ENCODE assay signal across 8 cellular contexts in genomic region chr10:17001961-17002749, GRCh38.
DNase-seq lines count a peak whose midpoint lies in the region; ATAC-seq and TF ChIP-seq lines count a peak whose summit lies in the region.

No MANE protein-coding gene starts in this region.

- H3K4me3 Mint-ChIP-seq in chondrocyte (ENCODE audit: unreplicated experiment) (no peak overlapping the region), neural crest cell (no peak overlapping the region)

- no peaks in the 10 kb centered on the region for H3K36me3 ChIP-seq in KMS-11 (ENCODE audit: insufficient read depth)

- peak overlapping the region; percentile 89 for H3K27ac ChIP-seq in KMS-11

- no peaks in the 10 kb centered on the region for H3K27me3 ChIP-seq in KMS-11 (ENCODE audit: insufficient read depth, low read depth)

- peaks cover 39% of the 10 kb centered on the region for H3K4me1 ChIP-seq in KMS-11 (ENCODE audit: low read depth, poor library complexity, severe bottlenecking)

- H3K27ac Mint-ChIP-seq in chondrocyte (ENCODE audit: unreplicated experiment) (peak overlapping the region; percentile 99), neural crest cell (ENCODE audit: unreplicated experiment) (peak overlapping the region; percentile 65)

- H3K4me3 ChIP-seq in AG04449 (ENCODE audit: low read depth, low read length): no peak overlapping the region
- H3K4me3 ChIP-seq in KMS-11 (IDR thresholded peaks at IDR 0.05; ENCODE audit: insufficient read depth, low read depth, low read length): no peak overlapping the region

- H3K9me3 Mint-ChIP-seq in chondrocyte (ENCODE audit: low read depth) (peaks cover 7% of the 10 kb centered on the region), neural crest cell (no peaks in the 10 kb centered on the region)

- H3K27me3 Mint-ChIP-seq in chondrocyte (ENCODE audit: low read depth): no peaks in the 10 kb centered on the region
- no peaks in the 10 kb centered on the region for H3K27me3 Mint-ChIP-seq in neural crest cell (ENCODE audit: low read depth)

- ATAC-seq in GM19351 (IDR thresholded peaks at IDR 0.05; ENCODE audit: unreplicated experiment): peak; percentile 49

- H3K36me3 Mint-ChIP-seq in chondrocyte (ENCODE audit: low read depth): no peaks in the 10 kb centered on the region
- H3K36me3 Mint-ChIP-seq in neural crest cell (ENCODE audit: low read depth): no peaks in the 10 kb centered on the region

- H3K79me2 ChIP-seq in KMS-11 (ENCODE audit: insufficient read depth, low read depth): no peaks in the 10 kb centered on the region

- H3K4me1 Mint-ChIP-seq in chondrocyte (ENCODE audit: low read depth) (peaks cover 85% of the 10 kb centered on the region), neural crest cell (peaks cover 69% of the 10 kb centered on the region)

- H3K9ac ChIP-seq in KMS-11: peak overlapping the region; percentile 54

- peak overlapping the region; percentile 18; the same call in 1 of the 2 replicates for H2AFZ ChIP-seq in KMS-11 (ENCODE audit: low read depth)

- POLR2A ChIA-PET in AG04449 (lab: Yijun Ruan, JAX): interaction anchor here (0.6 to 2.9 kb wide), 9 partner anchors 16 to 236 kb away, joined by 3 to 16 read pairs (median 4); partner anchors contain the start of genes RSU1 and VIM

- CTCF ChIA-PET in AG04449 (lab: Yijun Ruan, JAX): no interaction called here

- TF ChIP-seq CTCF in AG04449 (IDR thresholded peaks at IDR 0.05; ENCODE audit: insufficient read depth, low read length, missing control alignments) (no peak), KMS-11 (conservative IDR thresholded peaks at IDR 0.05; ENCODE audit: low read depth, low read length) (no peak), chondrocyte (IDR thresholded peaks at IDR 0.05) (peak; percentile 35), neural crest cell (conservative IDR thresholded peaks at IDR 0.05) (no peak)

- DNase-seq in AG04449 (ENCODE audit: low read depth, low spot score) (peak; percentile 92), chondrocyte (ENCODE audit: low spot score) (no peak), neural crest cell (ENCODE audit: low read depth, low spot score) (no peak), DMS 273 treated with DMSO at 0.1 percent for 48 hours (lab: John Stamatoyannopoulos, UW) (no peak), NCI-H1048 (lab: John Stamatoyannopoulos, UW) (no peak), NCI-H1694 (lab: John Stamatoyannopoulos, UW) (no peak)

- H4K20me1 ChIP-seq in KMS-11 (ENCODE audit: insufficient read depth): no peaks in the 10 kb centered on the region

- peak overlapping the region; percentile 76 for H3K4me2 ChIP-seq in KMS-11
